ENCODE assay signal across 18 cellular contexts in the genomic region with DNA sequence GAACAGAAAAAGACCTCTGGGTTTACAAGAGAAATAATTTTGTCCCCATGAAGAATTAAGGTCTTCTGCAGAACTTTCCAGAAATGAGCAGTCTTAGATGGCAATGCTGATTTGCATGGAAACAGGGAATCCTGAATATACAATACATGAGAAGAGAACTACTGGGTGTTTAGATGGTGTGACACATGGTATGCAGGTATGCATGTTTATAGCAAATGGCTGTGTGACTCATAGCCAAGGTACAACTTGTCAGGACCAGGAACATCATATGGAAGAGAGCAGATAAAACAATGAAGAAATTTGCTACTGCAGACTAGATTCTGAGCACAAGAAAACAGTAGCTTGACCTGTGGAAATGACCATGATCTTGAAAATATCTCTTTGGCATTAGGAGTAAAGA.
"Had no signal": no experiment of that assay in that cellular context is flagged by ENCODE, and none has a peak within 500 bp of the region (broad histone marks: within the 10 kb centered on the region; RNA-seq: fewer than 3 reads in every experiment).

No MANE protein-coding gene starts in this region.

- DNase-seq: effector CD8-positive, alpha-beta T cell; esophagus squamous epithelium; foreskin fibroblast; kidney glomerular epithelial cell; nucleus accumbens; ovary; right cardiac atrium; small intestine; stimulated activated CD4-positive, alpha-beta T cell treated with anti-CD3 and anti-CD28 coated beads, Interleukin-12 subunit alpha, Interleukin-12 subunit beta, amount 100 ng/mL, for 4 hours; stimulated activated naive CD4-positive, alpha-beta T cell; stomach; substantia nigra; transverse colon had no signal

- H3K4me1 ChIP-seq: neural progenitor cell, stomach, transverse colon had no signal

- H3K36me3 Mint-ChIP-seq: mesothelial cell of epicardium; natural killer cell treated with Interleukin-12 subunit alpha and Interleukin-12 subunit beta and Interleukin-15 and Interleukin-18, amount 100 ng/mL, for 72 hours; neural progenitor cell had no signal

- H3K36me3 ChIP-seq: esophagus squamous epithelium, neural progenitor cell, ovary, stomach, thoracic aorta, transverse colon had no signal

- H3K4me1 Mint-ChIP-seq: neural progenitor cell had no signal

- H3K27ac ChIP-seq: coronary artery, esophagus squamous epithelium, neural progenitor cell, ovary, stomach, thoracic aorta, transverse colon had no signal

- H3K9me3 ChIP-seq: esophagus squamous epithelium, ovary, thoracic aorta had no signal

- H3K4me3 ChIP-seq: coronary artery, esophagus squamous epithelium, neural progenitor cell, ovary, stomach, thoracic aorta, transverse colon had no signal

- H3K27ac Mint-ChIP-seq: mesothelial cell of epicardium; natural killer cell treated with Interleukin-12 subunit alpha and Interleukin-12 subunit beta and Interleukin-15 and Interleukin-18, amount 100 ng/mL, for 72 hours; neural progenitor cell had no signal

- H3K9me3 Mint-ChIP-seq: neural progenitor cell had no signal

- H3K27me3 ChIP-seq: esophagus squamous epithelium, neural progenitor cell, ovary, stomach, transverse colon had no signal

- ATAC-seq: natural killer cell treated with Interleukin-12 subunit alpha and Interleukin-12 subunit beta and Interleukin-15 and Interleukin-18, amount 100 ng/mL, for 72 hours; right cardiac atrium had no signal

- H3K4me3 Mint-ChIP-seq: mesothelial cell of epicardium; natural killer cell treated with Interleukin-12 subunit alpha and Interleukin-12 subunit beta and Interleukin-15 and Interleukin-18, amount 100 ng/mL, for 72 hours; neural progenitor cell had no signal
